ENCODE assay signal across 11 cellular contexts in genomic region chr16:68319185-68319908, GRCh38. TPM values are rescaled to one million over a fixed set of nuclear protein-coding genes. Genes with fewer than 3 reads are reported as not detected.
DNase-seq lines count a peak whose midpoint lies in the region; ATAC-seq and TF ChIP-seq lines count a peak whose summit lies in the region.
"Had no signal": no experiment of that assay in that cellular context is flagged by ENCODE, and none has a peak within 500 bp of the region (broad histone marks: within the 10 kb centered on the region; RNA-seq: fewer than 3 reads in every experiment).

No MANE protein-coding gene starts in this region.

- ATAC-seq in T-cell (replicated peaks in 1 of 4): no peak
- peak; percentile 53 for ATAC-seq in upper lobe of right lung
- ATAC-seq: left ventricle myocardium superior had no signal

- peaks cover 25% of the 10 kb centered on the region for H3K4me1 Mint-ChIP-seq in activated naive CD4-positive, alpha-beta T cell treated with anti-CD3 and anti-CD28 coated beads for 36 hours (ENCODE audit: low read depth)
- peaks cover 12% of the 10 kb centered on the region for H3K4me1 Mint-ChIP-seq in activated naive CD4-positive, alpha-beta T cell treated with anti-CD3 and anti-CD28 coated beads, Interleukin-2, amount 10 ng/mL, durations not matched to agents 7 days and 5 days
- H3K4me1 Mint-ChIP-seq in T-cell (peaks cover 13 to 28% (median 25%) of the 10 kb centered on the region in 3 donors), glutamatergic neuron (ENCODE audit: low read depth, unreplicated experiment) (no peaks in the 10 kb centered on the region)

- no peaks in the 10 kb centered on the region for H3K27me3 Mint-ChIP-seq in activated naive CD4-positive, alpha-beta T cell treated with anti-CD3 and anti-CD28 coated beads for 36 hours (ENCODE audit: low read depth)
- H3K27me3 Mint-ChIP-seq in activated naive CD4-positive, alpha-beta T cell treated with anti-CD3 and anti-CD28 coated beads, Interleukin-2, amount 10 ng/mL, durations not matched to agents 7 days and 5 days: no peaks in the 10 kb centered on the region
- H3K27me3 Mint-ChIP-seq in T-cell: no peaks in the 10 kb centered on the region
- H3K27me3 Mint-ChIP-seq in glutamatergic neuron (ENCODE audit: unreplicated experiment): peaks cover 4% of the 10 kb centered on the region

- intact Hi-C loops in activated naive CD4-positive, alpha-beta T cell treated with anti-CD3 and anti-CD28 coated beads for 36 hours (cut with micrococcal nuclease): no loop called here
- intact Hi-C loops in upper lobe of right lung (cut with DNase I): no loop called here

- peak overlapping the region; percentile 84 for H3K27ac Mint-ChIP-seq in activated naive CD4-positive, alpha-beta T cell treated with anti-CD3 and anti-CD28 coated beads for 36 hours
- no peak overlapping the region for H3K27ac Mint-ChIP-seq in activated naive CD4-positive, alpha-beta T cell treated with anti-CD3 and anti-CD28 coated beads, Interleukin-2, amount 10 ng/mL, durations not matched to agents 7 days and 5 days
- peak overlapping the region; percentile 17 to 26 for H3K27ac Mint-ChIP-seq in T-cell
- peak overlapping the region; percentile 34 for H3K27ac Mint-ChIP-seq in glutamatergic neuron (ENCODE audit: unreplicated experiment)

- no peak overlapping the region for H3K4me3 ChIP-seq in upper lobe of right lung
- H3K4me3 ChIP-seq: PC-9 had no signal

- DNase-seq in activated naive CD4-positive, alpha-beta T cell treated with anti-CD3 and anti-CD28 coated beads for 36 hours: peak; percentile 83
- no peak for DNase-seq in activated naive CD4-positive, alpha-beta T cell treated with anti-CD3 and anti-CD28 coated beads, Interleukin-2, amount 10 ng/mL, durations not matched to agents 7 days and 5 days
- no peak for DNase-seq in T-cell
- no peak for DNase-seq in glutamatergic neuron
- no peak for DNase-seq in upper lobe of right lung
- DNase-seq in AG20443 (ENCODE audit: low spot score): no peak
- no peak for DNase-seq in GM03348 (ENCODE audit: low spot score)
- no peak for DNase-seq in AML-193 (lab: John Stamatoyannopoulos, UW)
- DNase-seq: caudate nucleus, left ventricle myocardium superior, PC-9 had no signal

- CTCF ChIA-PET in activated naive CD4-positive, alpha-beta T cell treated with anti-CD3 and anti-CD28 coated beads for 36 hours (lab: Charles Lee): interaction anchor here (1.9 to 21.8 kb wide), 2 partner anchors 9 to 58 kb away, joined by 12 to 459 read pairs; partner anchors contain the start of gene SLC7A6
- CTCF ChIA-PET in activated naive CD4-positive, alpha-beta T cell treated with anti-CD3 and anti-CD28 coated beads, Interleukin-2, amount 10 ng/mL, durations not matched to agents 7 days and 5 days (lab: Charles Lee): interaction anchor here (0.8 to 23.2 kb wide), 4 partner anchors 9 to 65 kb away, joined by 3 to 432 read pairs (median 10); partner anchors contain the start of gene SLC7A6
- CTCF ChIA-PET in T-cell (lab: Charles Lee): no interaction called here

- POLR2A ChIA-PET in T-cell (lab: Charles Lee): interaction anchor here (0.6 to 0.7 kb wide), 2 partner anchors 33 to 40 kb away, joined by 5 to 8 read pairs; no protein-coding TSS in a partner anchor

- TF ChIP-seq CTCF in glutamatergic neuron (IDR thresholded peaks at IDR 0.05; ENCODE audit: partially characterized antibody, unreplicated experiment) (no peak), upper lobe of right lung (IDR thresholded peaks at IDR 0.05) (no peak)

- no peaks in the 10 kb centered on the region for H3K4me1 ChIP-seq in upper lobe of right lung

- H3K4me3 Mint-ChIP-seq in activated naive CD4-positive, alpha-beta T cell treated with anti-CD3 and anti-CD28 coated beads for 36 hours: peak overlapping the region; percentile 17
- H3K4me3 Mint-ChIP-seq in activated naive CD4-positive, alpha-beta T cell treated with anti-CD3 and anti-CD28 coated beads, Interleukin-2, amount 10 ng/mL, durations not matched to agents 7 days and 5 days: no peak overlapping the region
- H3K4me3 Mint-ChIP-seq in T-cell (no peak overlapping the region), glutamatergic neuron (ENCODE audit: unreplicated experiment) (no peak overlapping the region)

- no peaks in the 10 kb centered on the region for H3K9me3 ChIP-seq in upper lobe of right lung

- no peaks in the 10 kb centered on the region for H3K27me3 ChIP-seq in upper lobe of right lung

- no peaks in the 10 kb centered on the region for H3K9me3 Mint-ChIP-seq in activated naive CD4-positive, alpha-beta T cell treated with anti-CD3 and anti-CD28 coated beads for 36 hours
- no peaks in the 10 kb centered on the region for H3K9me3 Mint-ChIP-seq in activated naive CD4-positive, alpha-beta T cell treated with anti-CD3 and anti-CD28 coated beads, Interleukin-2, amount 10 ng/mL, durations not matched to agents 7 days and 5 days
- no peaks in the 10 kb centered on the region for H3K9me3 Mint-ChIP-seq in T-cell
- H3K9me3 Mint-ChIP-seq in glutamatergic neuron (ENCODE audit: unreplicated experiment): no peaks in the 10 kb centered on the region

- peaks cover 33% of the 10 kb centered on the region for H3K36me3 Mint-ChIP-seq in activated naive CD4-positive, alpha-beta T cell treated with anti-CD3 and anti-CD28 coated beads for 36 hours (ENCODE audit: low read depth)
- H3K36me3 Mint-ChIP-seq in activated naive CD4-positive, alpha-beta T cell treated with anti-CD3 and anti-CD28 coated beads, Interleukin-2, amount 10 ng/mL, durations not matched to agents 7 days and 5 days: peaks cover 35% of the 10 kb centered on the region
- H3K36me3 Mint-ChIP-seq in T-cell (peaks cover 33% of the 10 kb centered on the region), glutamatergic neuron (ENCODE audit: unreplicated experiment) (no peaks in the 10 kb centered on the region)

- H3K27ac ChIP-seq in upper lobe of right lung: no peak overlapping the region
- H3K27ac ChIP-seq: PC-9 had no signal

- peaks cover 44% of the 10 kb centered on the region for H3K36me3 ChIP-seq in upper lobe of right lung

RNA-seq across cellular contexts. Expression of gene PRMT7, which starts 8.5 kb away (rescaled TPM):
- total RNA-seq in activated naive CD4-positive, alpha-beta T cell treated with anti-CD3 and anti-CD28 coated beads for 36 hours: 10 to 100 TPM; 51.6 to 52.4 TPM
- total RNA-seq in T-cell (10 to 100 TPM; 80.1 to 92.4 (median 87.2) TPM), glutamatergic neuron (ENCODE audit: unreplicated experiment) (62.7 TPM), upper lobe of right lung (30.0 TPM)

RNA-seq across cellular contexts. Expression of gene SLC7A6OS, which starts 8.6 kb away (rescaled TPM):
- total RNA-seq in activated naive CD4-positive, alpha-beta T cell treated with anti-CD3 and anti-CD28 coated beads for 36 hours: 10 to 100 TPM; 23.0 to 26.4 TPM
- total RNA-seq in T-cell (10 to 100 TPM; 42.5 to 50.3 (median 43.9) TPM), glutamatergic neuron (ENCODE audit: unreplicated experiment) (25.2 TPM), upper lobe of right lung (18.8 TPM)

RNA-seq across cellular contexts. Expression of gene SLC7A6, which starts 55.0 kb away (rescaled TPM):
- 10 to 100 TPM; 79.4 to 83.4 TPM for total RNA-seq in activated naive CD4-positive, alpha-beta T cell treated with anti-CD3 and anti-CD28 coated beads for 36 hours
- total RNA-seq in T-cell: 100 to 1,000 TPM; 146 to 216 (median 185) TPM
- total RNA-seq in glutamatergic neuron (ENCODE audit: unreplicated experiment): 78.1 TPM
- total RNA-seq in upper lobe of right lung: 61.9 TPM

Comparison
In these comparisons a context has a peak if more than half of its experiments do, and no peak if none do; other contexts are left out.
1. CTCF ChIA-PET loops: an anchor here in activated naive CD4-positive, alpha-beta T cell treated with anti-CD3 and anti-CD28 coated beads for 36 hours (1.9 to 21.8 kb wide) and activated naive CD4-positive, alpha-beta T cell treated with anti-CD3 and anti-CD28 coated beads, Interleukin-2, amount 10 ng/mL, durations not matched to agents 7 days and 5 days (0.8 to 23.2 kb wide); none called in T-cell.